ENCODE assay signal across 17 cellular contexts in the genomic region with DNA sequence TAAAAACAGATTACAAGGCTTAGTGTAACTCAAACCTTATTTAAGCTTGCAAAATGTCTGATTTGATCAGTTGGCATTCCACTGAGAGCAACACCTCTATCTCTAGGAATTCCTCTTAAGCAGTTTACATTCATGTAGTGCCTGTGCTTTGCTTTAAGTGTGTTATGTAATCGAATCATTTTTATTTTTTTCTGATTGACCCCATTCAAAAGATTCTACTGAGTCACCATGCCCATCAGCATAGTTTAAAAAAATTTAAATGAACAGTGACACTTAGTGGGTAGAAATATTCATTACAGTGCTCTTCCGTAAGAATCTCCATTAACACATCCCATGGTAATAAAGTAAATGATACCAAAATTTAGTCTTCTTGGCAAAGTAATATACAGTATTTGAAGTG.
A peak's percentile ranks its signal among the peaks of the same experiment; 100 is the strongest.
DNase-seq lines count a peak whose midpoint lies in the region; ATAC-seq, FAIRE-seq and TF ChIP-seq lines count a peak whose summit lies in the region.
"Had no signal": no experiment of that assay in that cellular context is flagged by ENCODE, and none has a peak within 500 bp of the region (broad histone marks: within the 10 kb centered on the region; RNA-seq: fewer than 3 reads in every experiment).

No MANE protein-coding gene starts in this region.

- peak; percentile 32 for DNase-seq in DMS114 treated with DMSO at 0.1 percent for 48 hours (lab: John Stamatoyannopoulos, UW; ENCODE audit: unreplicated experiment)
- peak; percentile 11 for DNase-seq in HS-5 (ENCODE audit: low read depth)
- peak; percentile 52 for DNase-seq in RKO (ENCODE audit: low spot score)
- DNase-seq in kidney epithelial cell (ENCODE audit: low read depth): no peak
- no peak for DNase-seq in adrenal gland
- DNase-seq in frontal cortex (ENCODE audit: low spot score in 2 of 2): no peak
- DNase-seq: activated T-cell treated with anti-CD3 and anti-CD28 coated beads for 4 hours; body of pancreas; CD8-positive, alpha-beta memory T cell; erythroblast; head of caudate nucleus; NCI-H187 treated with DMSO at 0.1 percent for 48 hours; stimulated activated CD4-positive, alpha-beta T cell treated with anti-CD3 and anti-CD28 coated beads, Interleukin-15, amount 100 ng/mL, for 24 hours; stimulated activated naive CD8-positive, alpha-beta T cell treated with anti-CD3 and anti-CD28 coated beads, Interleukin-15, Interleukin-2, amounts not matched to agents 100 U/mL and 50 U/mL, for 24 hours had no signal

- no peaks in the 10 kb centered on the region for H3K9me3 ChIP-seq in adrenal gland (replicated peaks in 1 of 3)
- H3K9me3 ChIP-seq: body of pancreas had no signal

- no peaks in the 10 kb centered on the region for H3K27me3 ChIP-seq in kidney epithelial cell (ENCODE audit: control insufficient read depth, insufficient read depth, low read length)
- H3K27me3 ChIP-seq in adrenal gland: no peaks in the 10 kb centered on the region
- H3K27me3 ChIP-seq: body of pancreas had no signal

- intact Hi-C loops in adrenal gland (cut with DNase I): no loop called here

- H3K27ac ChIP-seq in adrenal gland: no peak overlapping the region
- H3K27ac ChIP-seq: body of pancreas had no signal

- H3K4me1 ChIP-seq in adrenal gland (replicated peaks in 1 of 2): no peaks in the 10 kb centered on the region
- H3K4me1 ChIP-seq: body of pancreas had no signal

- peak; percentile 2 for TF ChIP-seq CTCF in kidney epithelial cell (IDR thresholded peaks at IDR 0.05; ENCODE audit: insufficient read depth, low read length, poor library complexity, severe bottlenecking)
- no peak for TF ChIP-seq CTCF in adrenal gland (IDR thresholded peaks at IDR 0.05)

- no peak for FAIRE-seq in frontal cortex (lab: Jason Lieb, UNC)

- H3K36me3 ChIP-seq in kidney epithelial cell (ENCODE audit: control insufficient read depth, insufficient read depth, low read length): no peaks in the 10 kb centered on the region
- no peaks in the 10 kb centered on the region for H3K36me3 ChIP-seq in adrenal gland (replicated peaks in 1 of 2)

- 44 to 63% (median 49%) methylated on average over 2 of the region's 2 CpGs for WGBS in adrenal gland, 4 donors

- ATAC-seq in GM18502 (IDR thresholded peaks at IDR 0.05; ENCODE audit: poor library complexity, unreplicated experiment) (no peak), GM21619 (IDR thresholded peaks at IDR 0.05; ENCODE audit: unreplicated experiment) (no peak)
- ATAC-seq: activated CD4-positive, CD25-positive, alpha-beta regulatory T cell treated with anti-CD3 and anti-CD28 coated beads, Interleukin-2, amount 50 U/mL, for 24 hours; body of pancreas; stimulated activated naive CD8-positive, alpha-beta T cell treated with anti-CD3 and anti-CD28 coated beads, Interleukin-15, Interleukin-2, amounts not matched to agents 100 U/mL and 50 U/mL, for 24 hours had no signal

- TF ChIP-seq POLR2A in adrenal gland (IDR thresholded peaks at IDR 0.05): no peak

- H3K4me3 ChIP-seq in kidney epithelial cell (ENCODE audit: low read depth, low read length): no peak overlapping the region
- H3K4me3 ChIP-seq in adrenal gland: no peak overlapping the region
- H3K4me3 ChIP-seq: body of pancreas had no signal

Comparison
In these comparisons a context has a peak if more than half of its experiments do, and no peak if none do; other contexts are left out.
1. DNase-seq: peak in DMS114 treated with DMSO at 0.1 percent for 48 hours (single experiment), HS-5 (single experiment) and RKO (single experiment); none in kidney epithelial cell (single experiment), adrenal gland (0 of 7) and frontal cortex (0 of 2).